Comparison of ENCODE assay signal across 1 cellular context in genomic region chr5:172188033-172188892, GRCh38.
A peak's percentile ranks its signal among the peaks of the same experiment; 100 is the strongest.
TF ChIP-seq lines count a peak whose summit lies in the region.

Gene STK10 (minus strand): TSS chr5:172188224. CDS start chr5:172188042, 182 bp downstream.

TF ChIP-seq in K562, 482 proteins besides CTCF, POLR2A, EP300 and RAD21 (continued from another document and continues in another):
- no peak for TF ChIP-seq RFX7 (CRISPR knock-in tag; IDR thresholded peaks at IDR 0.05)
- no peak for TF ChIP-seq RERE (CRISPR knock-in tag; IDR thresholded peaks at IDR 0.05; ENCODE audit: borderline replicate concordance)
- 0 out of 2 replicates have a peak, but pooled peaks have one; percentile 15 for TF ChIP-seq ZBTB40 (IDR thresholded peaks at IDR 0.05)
- TF ChIP-seq ZBTB40 (CRISPR knock-in tag; IDR thresholded peaks at IDR 0.05), result no peak
- no peak for TF ChIP-seq HMG20B (CRISPR knock-in tag; IDR thresholded peaks at IDR 0.05)
- TF ChIP-seq POLR2B (IDR thresholded peaks at IDR 0.05; ENCODE audit: low read depth, partially characterized antibody), result no peak
- 0 out of 4 replicates have a peak, but pooled peaks of 1 of the 2 experiments have one; percentile 34 for TF ChIP-seq TBL1XR1 (IDR thresholded peaks at IDR 0.05; ENCODE audit: low read length in 2 of 2)
- no peak for TF ChIP-seq CREB1 (IDR thresholded peaks at IDR 0.05)
- TF ChIP-seq CREB1 (CRISPR knock-in tag; IDR thresholded peaks at IDR 0.05), result 0 out of 2 replicates have a peak, but pooled peaks have one; percentile 58
- no peak for TF ChIP-seq HNRNPLL (IDR thresholded peaks at IDR 0.05; ENCODE audit: low read depth, low read length, poor library complexity, severe bottlenecking)
- no peak for TF ChIP-seq ATF1 (CRISPR knock-in tag; IDR thresholded peaks at IDR 0.05)
- TF ChIP-seq ATF1 (tag; IDR thresholded peaks at IDR 0.05), result peak; percentile 70
- no peak for TF ChIP-seq BRD4 (IDR thresholded peaks at IDR 0.05)
- TF ChIP-seq EWSR1 (IDR thresholded peaks at IDR 0.05; ENCODE audit: borderline replicate concordance, low read depth, partially characterized antibody), result no peak
- TF ChIP-seq NR3C1 (CRISPR knock-in tag; IDR thresholded peaks at IDR 0.05), result no peak
- TF ChIP-seq ZNF785 (CRISPR knock-in tag; IDR thresholded peaks at IDR 0.05), result no peak
- no peak for TF ChIP-seq FOS (IDR thresholded peaks at IDR 0.05; ENCODE audit: extremely low read depth, insufficient read length)
- no peak for TF ChIP-seq BRF1 (IDR thresholded peaks at IDR 0.05; ENCODE audit: borderline replicate concordance, extremely low read depth, insufficient read length)
- no peak for TF ChIP-seq BCL6 (CRISPR knock-in tag; IDR thresholded peaks at IDR 0.05)
- TF ChIP-seq TRIM28 (IDR thresholded peaks at IDR 0.05), result no peak; the same call in 1 of the 2 replicates
- no peak for TF ChIP-seq ZNF133 (CRISPR knock-in tag; IDR thresholded peaks at IDR 0.05)
- no peak for TF ChIP-seq ZBTB34 (CRISPR knock-in tag; IDR thresholded peaks at IDR 0.05)
- TF ChIP-seq COPS2 (conservative IDR thresholded peaks at IDR 0.05), result no peak
- no peak for TF ChIP-seq HLTF (IDR thresholded peaks at IDR 0.05)
- no peak for TF ChIP-seq SMAD3 (CRISPR knock-in tag; conservative IDR thresholded peaks at IDR 0.05)
- no peak for TF ChIP-seq ZSCAN32 (CRISPR knock-in tag; IDR thresholded peaks at IDR 0.05)
- peak in 1 of 2 experiments; percentile 9; a peak in 1 of 4 replicates for TF ChIP-seq SIN3A (IDR thresholded peaks at IDR 0.05; ENCODE audit: borderline replicate concordance in 2 of 2, control insufficient read depth in 1 of 2, low read depth in 2 of 2, low read length in 2 of 2)
- TF ChIP-seq ARID2 (IDR thresholded peaks at IDR 0.05), result peak; percentile 83
- TF ChIP-seq E2F3 (CRISPR knock-in tag; IDR thresholded peaks at IDR 0.05), result no peak
- no peak for TF ChIP-seq ZBTB1 (CRISPR knock-in tag; IDR thresholded peaks at IDR 0.05; ENCODE audit: borderline replicate concordance, low read depth)
- 0 out of 2 replicates have a peak, but pooled peaks have one; percentile 28 for TF ChIP-seq ZNF592 (IDR thresholded peaks at IDR 0.05)
- TF ChIP-seq PREB (CRISPR knock-in tag; IDR thresholded peaks at IDR 0.05), result no peak
- no peak for TF ChIP-seq KAT8 (IDR thresholded peaks at IDR 0.05; ENCODE audit: low read depth)
- TF ChIP-seq MAFF (IDR thresholded peaks at IDR 0.05; ENCODE audit: low read length), result no peak
- TF ChIP-seq SNRNP70 (optimal IDR thresholded peaks at IDR 0.05; ENCODE audit: low read depth, low read length), result no peak
- 0 out of 2 replicates have a peak, but pooled peaks have one; percentile 43 for TF ChIP-seq RNF2 (IDR thresholded peaks at IDR 0.05)
- TF ChIP-seq BDP1 (IDR thresholded peaks at IDR 0.05; ENCODE audit: insufficient read depth, insufficient read length), result no peak
- no peak for TF ChIP-seq ZFP36 (IDR thresholded peaks at IDR 0.05; ENCODE audit: low read depth, low read length, partially characterized antibody)
- TF ChIP-seq ADNP (tag; IDR thresholded peaks at IDR 0.05), result no peak
- TF ChIP-seq ZNF830 (CRISPR knock-in tag; IDR thresholded peaks at IDR 0.05), result no peak
- peak; percentile 48 for TF ChIP-seq PCBP1 (IDR thresholded peaks at IDR 0.05; ENCODE audit: low read depth, low read length, poor library complexity, severe bottlenecking)
- no peak for TF ChIP-seq NR2C2 (CRISPR knock-in tag; IDR thresholded peaks at IDR 0.05)
- TF ChIP-seq NR2C2 (tag; IDR thresholded peaks at IDR 0.05), result peak; percentile 64
- no peak for TF ChIP-seq TBP (optimal IDR thresholded peaks at IDR 0.05; ENCODE audit: low read depth, low read length)
- TF ChIP-seq POU5F1 (IDR thresholded peaks at IDR 0.05; ENCODE audit: borderline replicate concordance, low read depth, low read length, partially characterized antibody), result no peak
